1 cellular context compared by ENCODE assay signal in genomic region chr9:21153688-21154608, GRCh38.
TF ChIP-seq lines count a peak whose summit lies in the region.

No MANE protein-coding gene starts in this region.

TF ChIP-seq in H1, 55 proteins besides CTCF, POLR2A, EP300 and RAD21:
- TF ChIP-seq KDM5A (IDR thresholded peaks at IDR 0.05; ENCODE audit: low read length) (no peak), YY1 (IDR thresholded peaks at IDR 0.05; ENCODE audit: low read depth, low read length) (peak; percentile 13; the same call in 1 of the 2 replicates)
